ENCODE assay signal across 14 cellular contexts in the genomic region with DNA sequence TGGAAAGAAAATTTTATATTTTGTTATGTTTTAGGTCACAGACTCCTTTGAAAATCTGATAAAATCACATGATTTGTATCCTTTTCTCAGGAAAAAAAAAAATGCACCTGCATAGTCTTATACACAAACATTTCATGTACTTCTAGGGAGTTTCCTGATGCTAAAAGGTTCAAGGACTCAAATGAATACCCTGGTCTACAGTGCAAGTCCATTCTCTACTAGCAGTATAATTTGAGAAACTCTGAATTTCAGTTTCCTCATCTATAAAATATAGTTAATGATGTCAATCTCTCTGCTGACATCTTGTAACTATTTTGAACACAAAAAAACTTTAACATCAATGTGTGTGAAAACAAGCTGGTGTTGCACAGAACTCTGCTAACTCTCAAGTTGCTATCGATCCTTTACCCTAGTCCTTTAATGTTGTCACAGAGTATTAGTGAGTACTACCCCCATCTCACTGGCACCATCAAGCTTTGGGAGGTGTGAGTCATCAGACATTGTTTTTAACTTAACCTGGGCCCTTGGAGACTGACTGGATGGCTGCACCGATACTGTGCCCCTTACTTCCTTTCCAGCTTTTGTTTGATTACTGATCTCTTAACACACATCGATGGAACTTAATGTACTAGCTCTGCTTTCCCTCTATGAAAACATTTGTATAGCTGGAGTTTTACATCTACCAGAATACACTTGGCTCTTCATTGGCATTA.
DNase-seq lines count a peak whose midpoint lies in the region; ATAC-seq and TF ChIP-seq lines count a peak whose summit lies in the region.
"Had no signal": no experiment of that assay in that cellular context is flagged by ENCODE, and none has a peak within 500 bp of the region (broad histone marks: within the 10 kb centered on the region; RNA-seq: fewer than 3 reads in every experiment).

No MANE protein-coding gene starts in this region.

- TF ChIP-seq POLR2A in breast epithelium (IDR thresholded peaks at IDR 0.05) = no peak

- H3K4me1 ChIP-seq in breast epithelium = no peaks in the 10 kb centered on the region
- H3K4me1 ChIP-seq in OCI-LY3 (ENCODE audit: low read length) = peaks cover 79% of the 10 kb centered on the region
- H3K4me1 ChIP-seq in upper lobe of right lung = no peaks in the 10 kb centered on the region
- H3K4me1 ChIP-seq: A549, upper lobe of left lung had no signal

- ATAC-seq in HG02623 (IDR thresholded peaks at IDR 0.05; ENCODE audit: unreplicated experiment) = peak; percentile 43
- ATAC-seq in upper lobe of right lung = peak; percentile 32
- ATAC-seq: A549; activated T-cell treated with anti-CD3 and anti-CD28 coated beads, Interleukin-2, amount 50 U/mL, for 4 hours had no signal

- H3K9me3 ChIP-seq in breast epithelium (no peaks in the 10 kb centered on the region), OCI-LY3 (ENCODE audit: insufficient read depth, low read length) (no peaks in the 10 kb centered on the region), upper lobe of right lung (no peaks in the 10 kb centered on the region)
- H3K9me3 ChIP-seq: A549, upper lobe of left lung had no signal

- H3K4me3 ChIP-seq in breast epithelium (no peak overlapping the region), OCI-LY3 (ENCODE audit: low read length) (peak overlapping the region; percentile 14), upper lobe of right lung (no peak overlapping the region)
- H3K4me3 ChIP-seq: A549, upper lobe of left lung had no signal

- H3K36me3 ChIP-seq in breast epithelium (no peaks in the 10 kb centered on the region), OCI-LY3 (replicated peaks; ENCODE audit: low read depth, low read length) (peaks cover 17% of the 10 kb centered on the region), upper lobe of right lung (no peaks in the 10 kb centered on the region)
- H3K36me3 ChIP-seq: upper lobe of left lung had no signal

- peak; percentile 5 for DNase-seq in MCF 10A (ENCODE audit: unreplicated experiment)
- no peak for DNase-seq in breast epithelium (ENCODE audit: low spot score in 2 of 2)
- DNase-seq in upper lobe of right lung = no peak
- DNase-seq in GM19240 (ENCODE audit: insufficient read length, low spot score) = no peak
- no peak for DNase-seq in UCSD-AML1 (lab: John Stamatoyannopoulos, UW; ENCODE audit: unreplicated experiment)
- DNase-seq in globus pallidus (ENCODE audit: low spot score) = no peak
- DNase-seq: activated T-cell treated with anti-CD3 and anti-CD28 coated beads, Interleukin-2, amount 50 U/mL, for 4 hours; amniotic stem cell; COR-L47; upper lobe of left lung had no signal

- POLR2A ChIA-PET in MCF 10A (lab: Yijun Ruan, JAX) = no interaction called here

- no peaks in the 10 kb centered on the region for H3K36me3 Mint-ChIP-seq in MCF 10A (ENCODE audit: insufficient read depth, unreplicated experiment)

- intact Hi-C loops in MCF 10A (cut with micrococcal nuclease) = no loop called here
- intact Hi-C loops in breast epithelium (cut with DNase I; ENCODE audit: low total_unique reads) = no loop called here
- intact Hi-C loops in upper lobe of right lung (cut with DNase I) = no loop called here

- H3K4me3 Mint-ChIP-seq in MCF 10A (ENCODE audit: unreplicated experiment) = no peak overlapping the region
- H3K4me3 Mint-ChIP-seq: activated T-cell treated with anti-CD3 and anti-CD28 coated beads, Interleukin-2, amount 50 U/mL, for 4 hours; T-helper 1 cell treated with Interleukin-12 subunit alpha and Interleukin-12 subunit beta and Interleukin-4 antibody, amounts not matched to agents 30 μg/mL and 1 μg/mL, for 36 hours had no signal

- no peak overlapping the region for H3K27ac Mint-ChIP-seq in MCF 10A (ENCODE audit: low read depth, unreplicated experiment)
- H3K27ac Mint-ChIP-seq: T-helper 1 cell treated with Interleukin-12 subunit alpha and Interleukin-12 subunit beta and Interleukin-4 antibody, amounts not matched to agents 30 μg/mL and 1 μg/mL, for 36 hours had no signal

- H3K27me3 Mint-ChIP-seq in MCF 10A (ENCODE audit: insufficient read depth, unreplicated experiment) = no peaks in the 10 kb centered on the region

- no peak for TF ChIP-seq CTCF in MCF 10A (IDR thresholded peaks at IDR 0.05; ENCODE audit: unreplicated experiment)
- no peak for TF ChIP-seq CTCF in breast epithelium (IDR thresholded peaks at IDR 0.05)
- no peak for TF ChIP-seq CTCF in OCI-LY3 (IDR thresholded peaks at IDR 0.05; ENCODE audit: low read depth, low read length)
- TF ChIP-seq CTCF in upper lobe of right lung (IDR thresholded peaks at IDR 0.05) = no peak

- peaks cover 5% of the 10 kb centered on the region for H3K4me1 Mint-ChIP-seq in MCF 10A (ENCODE audit: insufficient read depth, unreplicated experiment)

- H3K9me3 Mint-ChIP-seq in MCF 10A (ENCODE audit: unreplicated experiment) = peaks cover 8% of the 10 kb centered on the region
- H3K9me3 Mint-ChIP-seq: T-helper 1 cell treated with Interleukin-12 subunit alpha and Interleukin-12 subunit beta and Interleukin-4 antibody, amounts not matched to agents 30 μg/mL and 1 μg/mL, for 36 hours had no signal

- peak overlapping the region; percentile 33; the same call in 1 of the 2 replicates for H3K9ac ChIP-seq in OCI-LY3 (ENCODE audit: low read length)

- no TSS peak for BruUV-seq in MCF 10A (replicated peaks; lab: Mats Ljungman, UMichigan)

- H3K27me3 ChIP-seq in breast epithelium (no peaks in the 10 kb centered on the region), OCI-LY3 (ENCODE audit: low read depth, low read length) (no peaks in the 10 kb centered on the region), upper lobe of right lung (no peaks in the 10 kb centered on the region)
- H3K27me3 ChIP-seq: upper lobe of left lung had no signal

- CTCF ChIA-PET in MCF 10A (lab: Yijun Ruan, JAX) = interaction anchor here (1.2 kb wide), 1 partner anchor 14 kb away, joined by 3 read pairs; no protein-coding TSS in a partner anchor

- no peak overlapping the region for H2AFZ ChIP-seq in OCI-LY3 (ENCODE audit: low read depth, low read length)

- no peak overlapping the region for H3K27ac ChIP-seq in breast epithelium
- H3K27ac ChIP-seq in OCI-LY3 (ENCODE audit: low read length) = peak overlapping the region; percentile 79
- no peak overlapping the region for H3K27ac ChIP-seq in upper lobe of right lung
- H3K27ac ChIP-seq: A549, upper lobe of left lung had no signal

- H3K79me2 ChIP-seq in OCI-LY3 (ENCODE audit: low read length) = peaks cover 90% of the 10 kb centered on the region

- peaks cover 61% of the 10 kb centered on the region for H4K20me1 ChIP-seq in OCI-LY3 (ENCODE audit: insufficient read depth, low read length)

- peak overlapping the region; percentile 57 for H3K4me2 ChIP-seq in OCI-LY3 (ENCODE audit: low read length)
- H3K4me2 ChIP-seq: A549 had no signal
